In genomic region chr2:64944484-64944883, GRCh38 we compare ENCODE assay signal across 17 cellular contexts. TPM values are rescaled to one million over a fixed set of nuclear protein-coding genes. Genes with fewer than 3 reads are reported as not detected.
DNase-seq lines count a peak whose midpoint lies in the region; ATAC-seq, FAIRE-seq and TF ChIP-seq lines count a peak whose summit lies in the region.
"Had no signal": no experiment of that assay in that cellular context is flagged by ENCODE, and none has a peak within 500 bp of the region (broad histone marks: within the 10 kb centered on the region; RNA-seq: fewer than 3 reads in every experiment).

No MANE protein-coding gene starts in this region.

- H3K36me3 ChIP-seq in CD8-positive, alpha-beta T cell (ENCODE audit: insufficient read depth, low read length): no peaks in the 10 kb centered on the region
- H3K36me3 ChIP-seq: right atrium auricular region, stomach, WERI-Rb-1 had no signal

- no peaks in the 10 kb centered on the region for H3K27me3 ChIP-seq in CD8-positive, alpha-beta T cell (ENCODE audit: insufficient read depth, low read length)
- H3K27me3 ChIP-seq: right atrium auricular region, stomach had no signal

- FAIRE-seq in A549 (lab: Jason Lieb, UNC): no peak
- no peak for FAIRE-seq in RCC 7860 (lab: Jason Lieb, UNC)
- no peak for FAIRE-seq in frontal cortex (lab: Jason Lieb, UNC)
- FAIRE-seq: endometrium had no signal

- H3K27me3 Mint-ChIP-seq in CD8-positive, alpha-beta T cell (ENCODE audit: low read depth): no peaks in the 10 kb centered on the region
- no peaks in the 10 kb centered on the region for H3K27me3 Mint-ChIP-seq in activated T-helper 2 cell treated with anti-CD3 and anti-CD28 coated beads, Interferon-gamma antibody, Interleukin-2, Interleukin-4, amounts not matched to agents 10 μg/mL and 5 μg/mL and 100 μg/mL, durations not matched to agents 14 hours and 24 hours and 36 hours (ENCODE audit: low read depth)
- H3K27me3 Mint-ChIP-seq in naive B cell: no peaks in the 10 kb centered on the region

- H3K27ac Mint-ChIP-seq in CD8-positive, alpha-beta T cell: peak overlapping the region; percentile 8
- peak overlapping the region; percentile 51 for H3K27ac Mint-ChIP-seq in activated T-helper 2 cell treated with anti-CD3 and anti-CD28 coated beads, Interferon-gamma antibody, Interleukin-2, Interleukin-4, amounts not matched to agents 10 μg/mL and 5 μg/mL and 100 μg/mL, durations not matched to agents 14 hours and 24 hours and 36 hours
- H3K27ac Mint-ChIP-seq in naive B cell: peak overlapping the region; percentile 88 to 95 (median 90)

- POLR2A ChIA-PET in A549 (lab: Yijun Ruan, JAX): no interaction called here
- POLR2A ChIA-PET in CD8-positive, alpha-beta T cell (lab: Charles Lee): no interaction called here

- H3K4me1 ChIP-seq in A549: peaks cover 23% of the 10 kb centered on the region
- H3K4me1 ChIP-seq in CD8-positive, alpha-beta T cell (ENCODE audit: insufficient read depth, low read length): peaks cover 24% of the 10 kb centered on the region

- CTCF ChIA-PET in A549 (lab: Yijun Ruan, JAX): interaction anchor here (0.8 to 2.0 kb wide), 5 partner anchors 27 to 234 kb away, joined by 3 to 5 read pairs (median 5); no protein-coding TSS in a partner anchor
- CTCF ChIA-PET in CD8-positive, alpha-beta T cell (lab: Charles Lee): no interaction called here

- H3K4me3 ChIP-seq in A549 (no peak overlapping the region), lower leg skin (ENCODE audit: low read depth, poor library complexity, severe bottlenecking) (no peak overlapping the region)
- no peak overlapping the region for H3K4me3 ChIP-seq in CD8-positive, alpha-beta T cell (ENCODE audit: low read depth, low read length)
- H3K4me3 ChIP-seq: right atrium auricular region, stomach had no signal

- 85% methylated on average over 4 of the region's 4 CpGs for WGBS in A549 (ENCODE audit: missing lambda C conversion rate)
- WGBS in lower leg skin, 2 donors: 56 to 62% methylated on average over 4 of the region's 4 CpGs

- H3K9me3 ChIP-seq in A549: no peaks in the 10 kb centered on the region
- H3K9me3 ChIP-seq in CD8-positive, alpha-beta T cell (ENCODE audit: low read length): no peaks in the 10 kb centered on the region
- H3K9me3 ChIP-seq: Caco-2, right atrium auricular region, stomach had no signal

- peak overlapping the region; percentile 54 to 65 for H3K27ac ChIP-seq in A549
- no peak overlapping the region for H3K27ac ChIP-seq in CD8-positive, alpha-beta T cell (ENCODE audit: low read depth, low read length)
- H3K27ac ChIP-seq: right atrium auricular region, stomach, WERI-Rb-1 had no signal

- ATAC-seq in A549: no peak; a peak in 1 of 6 replicates
- ATAC-seq in CD8-positive, alpha-beta T cell: no peak
- ATAC-seq in naive B cell (ENCODE audit: low read depth in 2 of 2): no peak

- peak overlapping the region; percentile 43 for H3K4me2 ChIP-seq in A549

- DNase-seq in A549 (ENCODE audit: low read depth in 1 of 2, low spot score in 1 of 2) (no peak), naive B cell (no peak), NCI-H1417 (lab: John Stamatoyannopoulos, UW) (no peak), RCC 7860 (ENCODE audit: low spot score) (no peak), lower leg skin (ENCODE audit: low spot score in 2 of 2) (no peak), frontal cortex (ENCODE audit: low spot score in 2 of 2) (no peak)
- DNase-seq in CD8-positive, alpha-beta T cell: no peak
- no peak for DNase-seq in activated T-helper 2 cell treated with anti-CD3 and anti-CD28 coated beads, Interferon-gamma antibody, Interleukin-2, Interleukin-4, amounts not matched to agents 10 μg/mL and 5 μg/mL and 100 μg/mL, durations not matched to agents 14 hours and 24 hours and 36 hours (ENCODE audit: low spot score)
- DNase-seq: activated CD8-positive, alpha-beta memory T cell treated with anti-CD3 and anti-CD28 coated beads, Interleukin-2, amount 50 U/mL, for 48 hours; activated gamma-delta T cell treated with Interleukin-2 at 50 U/mL for 16 hours; NCI-H2029 treated with DMSO at 0.1 percent for 48 hours; NCI-H510A treated with DMSO at 0.1 percent for 48 hours; WERI-Rb-1 had no signal

- TF ChIP-seq CTCF in A549 (IDR thresholded peaks at IDR 0.05) (no peak), lower leg skin (IDR thresholded peaks at IDR 0.05) (no peak)
- TF ChIP-seq CTCF in CD8-positive, alpha-beta T cell (IDR thresholded peaks at IDR 0.05): no peak

- intact Hi-C loops in CD8-positive, alpha-beta T cell (cut with DNase I, micrococcal nuclease): no loop called here
- intact Hi-C loops in activated T-helper 2 cell treated with anti-CD3 and anti-CD28 coated beads, Interferon-gamma antibody, Interleukin-2, Interleukin-4, amounts not matched to agents 10 μg/mL and 5 μg/mL and 100 μg/mL, durations not matched to agents 14 hours and 24 hours and 36 hours (cut with micrococcal nuclease): no loop called here
- intact Hi-C loops in lower leg skin (cut with DNase I; ENCODE audit: low total_unique reads): no loop called here

- peaks cover 35% of the 10 kb centered on the region for H3K4me1 Mint-ChIP-seq in CD8-positive, alpha-beta T cell (ENCODE audit: low read depth)
- peaks cover 65% of the 10 kb centered on the region for H3K4me1 Mint-ChIP-seq in activated T-helper 2 cell treated with anti-CD3 and anti-CD28 coated beads, Interferon-gamma antibody, Interleukin-2, Interleukin-4, amounts not matched to agents 10 μg/mL and 5 μg/mL and 100 μg/mL, durations not matched to agents 14 hours and 24 hours and 36 hours (ENCODE audit: low read depth)
- peaks cover 46 to 86% (median 71%) of the 10 kb centered on the region in 3 donors for H3K4me1 Mint-ChIP-seq in naive B cell

- no peak overlapping the region for H3K4me3 Mint-ChIP-seq in CD8-positive, alpha-beta T cell
- no peak overlapping the region for H3K4me3 Mint-ChIP-seq in activated T-helper 2 cell treated with anti-CD3 and anti-CD28 coated beads, Interferon-gamma antibody, Interleukin-2, Interleukin-4, amounts not matched to agents 10 μg/mL and 5 μg/mL and 100 μg/mL, durations not matched to agents 14 hours and 24 hours and 36 hours (ENCODE audit: low read depth)
- peak overlapping the region in 3 of 8 donors; percentile 0 to 48 (median 37) for H3K4me3 Mint-ChIP-seq in naive B cell

- no peak for TF ChIP-seq POLR2A in A549 (IDR thresholded peaks at IDR 0.05; ENCODE audit: low read length)
- TF ChIP-seq POLR2A in lower leg skin (IDR thresholded peaks at IDR 0.05): no peak

- no peaks in the 10 kb centered on the region for H3K36me3 Mint-ChIP-seq in CD8-positive, alpha-beta T cell
- peaks cover 6% of the 10 kb centered on the region for H3K36me3 Mint-ChIP-seq in activated T-helper 2 cell treated with anti-CD3 and anti-CD28 coated beads, Interferon-gamma antibody, Interleukin-2, Interleukin-4, amounts not matched to agents 10 μg/mL and 5 μg/mL and 100 μg/mL, durations not matched to agents 14 hours and 24 hours and 36 hours (ENCODE audit: low read depth)
- no peaks in the 10 kb centered on the region for H3K36me3 Mint-ChIP-seq in naive B cell

- no peak for TF ChIP-seq RAD21 in A549 (conservative IDR thresholded peaks at IDR 0.05 in 1 of 2, IDR thresholded peaks at IDR 0.05 in 1 of 2)

- no peaks in the 10 kb centered on the region for H3K9me3 Mint-ChIP-seq in CD8-positive, alpha-beta T cell
- H3K9me3 Mint-ChIP-seq in activated T-helper 2 cell treated with anti-CD3 and anti-CD28 coated beads, Interferon-gamma antibody, Interleukin-2, Interleukin-4, amounts not matched to agents 10 μg/mL and 5 μg/mL and 100 μg/mL, durations not matched to agents 14 hours and 24 hours and 36 hours: no peaks in the 10 kb centered on the region
- no peaks in the 10 kb centered on the region for H3K9me3 Mint-ChIP-seq in naive B cell

- no peak for TF ChIP-seq EP300 in A549 (IDR thresholded peaks at IDR 0.05)

TF ChIP-seq in A549, 52 proteins besides CTCF, POLR2A, EP300 and RAD21:
- TF ChIP-seq HDAC2 (IDR thresholded peaks at IDR 0.05) (no peak), ZSCAN20 (CRISPR knock-in tag; IDR thresholded peaks at IDR 0.05) (no peak), BHLHE40 (IDR thresholded peaks at IDR 0.05; ENCODE audit: low read depth, low read length) (no peak), FOSB (CRISPR knock-in tag; IDR thresholded peaks at IDR 0.05) (no peak), ELK1 (IDR thresholded peaks at IDR 0.05; ENCODE audit: low read depth, low read length) (no peak)

RNA-seq across cellular contexts. Expression of gene SLC1A4, which starts 44.7 kb away (rescaled TPM):
- polyA plus RNA-seq in A549 (2011; rRNA removed): 22.9 and 26.4 TPM in 2 replicates
- polyA plus RNA-seq in A549 (2012; cell fraction: cytosol; rRNA removed): 7.2 and 7.3 TPM in 2 replicates
- 16.4 and 20.7 TPM in 2 replicates for polyA plus RNA-seq in A549 (2012; cell fraction: nucleus; rRNA removed)
- polyA plus RNA-seq in A549 (2017; fragmentation: RNase III; extraction: RNeasy Plus Mini Kit Qiagen cat#74134 plus additional on column Dnase treatment): 9.1 to 10.4 TPM (median 9.5 TPM) in 3 replicates
- 37.4 and 42.1 TPM in 2 replicates for polyA minus RNA-seq in A549 (2011; rRNA and poly(A)+ RNA removed)
- 1 to 10 TPM; 3.1 to 4.2 TPM for total RNA-seq in CD8-positive, alpha-beta T cell
- total RNA-seq in activated T-helper 2 cell treated with anti-CD3 and anti-CD28 coated beads, Interferon-gamma antibody, Interleukin-2, Interleukin-4, amounts not matched to agents 10 μg/mL and 5 μg/mL and 100 μg/mL, durations not matched to agents 14 hours and 24 hours and 36 hours: 21.0 and 22.5 TPM in 2 replicates
- polyA plus RNA-seq in naive B cell (ENCODE audit: low read depth in 6 of 6): 1 to 10 TPM; 2.1 to 5.8 (median 3.0) TPM
- total RNA-seq in lower leg skin: 10 to 100 TPM in 3 of 4 donors, 1 to 10 TPM in 1; 8.3 to 31.1 (median 18.0) TPM
- total RNA-seq in frontal cortex: 55.0 TPM

Comparison
In these comparisons a context has a peak if more than half of its experiments do, and no peak if none do; other contexts are left out.
1. H3K27ac Mint-ChIP-seq: peak in every context shown above with its lines; median percentile 90 in naive B cell; 51 in activated T-helper 2 cell treated with anti-CD3 and anti-CD28 coated beads, Interferon-gamma antibody, Interleukin-2, Interleukin-4, amounts not matched to agents 10 μg/mL and 5 μg/mL and 100 μg/mL, durations not matched to agents 14 hours and 24 hours and 36 hours; 8 in CD8-positive, alpha-beta T cell.